Comparison of ENCODE assay signal across 19 cellular contexts in genomic region chr20:24698189-24698588, GRCh38.
A peak's percentile ranks its signal among the peaks of the same experiment; 100 is the strongest.
DNase-seq lines count a peak whose midpoint lies in the region; ATAC-seq and TF ChIP-seq lines count a peak whose summit lies in the region.
"Had no signal": no experiment of that assay in that cellular context is flagged by ENCODE, and none has a peak within 500 bp of the region (broad histone marks: within the 10 kb centered on the region; RNA-seq: fewer than 3 reads in every experiment).

No MANE protein-coding gene starts in this region.

- no peaks in the 10 kb centered on the region for H3K27me3 ChIP-seq in esophagus muscularis mucosa
- H3K27me3 ChIP-seq: colonic mucosa had no signal

- no peaks in the 10 kb centered on the region for H3K36me3 ChIP-seq in esophagus muscularis mucosa
- H3K36me3 ChIP-seq: colonic mucosa, left ventricle myocardium inferior, tibial artery had no signal

- peaks cover 7 to 9% (median 8%) of the 10 kb centered on the region in 4 donors for H3K4me1 ChIP-seq in esophagus muscularis mucosa
- H3K4me1 ChIP-seq: colonic mucosa had no signal

- peaks cover 11% of the 10 kb centered on the region for H3K4me1 Mint-ChIP-seq in stimulated activated memory B cell treated with anti-CD40 and anti-IgM and Interleukin-4, amounts not matched to agents 10 μg/mL and 1 μg/mL and 100 μg/mL, for 72 hours
- H3K4me1 Mint-ChIP-seq: CD8-positive, alpha-beta memory T cell; T-cell had no signal

- H3K36me3 Mint-ChIP-seq in stimulated activated memory B cell treated with anti-CD40 and anti-IgM and Interleukin-4, amounts not matched to agents 10 μg/mL and 1 μg/mL and 100 μg/mL, for 72 hours, result no peaks in the 10 kb centered on the region
- H3K36me3 Mint-ChIP-seq: CD8-positive, alpha-beta memory T cell; T-cell had no signal

- no peak overlapping the region for H3K27ac Mint-ChIP-seq in stimulated activated memory B cell treated with anti-CD40 and anti-IgM and Interleukin-4, amounts not matched to agents 10 μg/mL and 1 μg/mL and 100 μg/mL, for 72 hours
- H3K27ac Mint-ChIP-seq: CD8-positive, alpha-beta memory T cell; T-cell had no signal

- no peak for TF ChIP-seq CTCF in esophagus muscularis mucosa (IDR thresholded peaks at IDR 0.05)

- 91% methylated on average over 6 of the region's 6 CpGs for WGBS in esophagus muscularis mucosa

- no peaks in the 10 kb centered on the region for H3K9me3 ChIP-seq in esophagus muscularis mucosa
- H3K9me3 ChIP-seq: colonic mucosa, left ventricle myocardium inferior, tibial artery had no signal

- H3K27ac ChIP-seq in esophagus muscularis mucosa (replicated peaks in 1 of 4), result no peak overlapping the region
- H3K27ac ChIP-seq: colonic mucosa, tibial artery had no signal

- H3K4me3 ChIP-seq in Jurkat, Clone E6-1 (ENCODE audit: low read length), result no peak overlapping the region
- H3K4me3 ChIP-seq in esophagus muscularis mucosa, result no peak overlapping the region
- H3K4me3 ChIP-seq: colonic mucosa, left ventricle myocardium inferior, tibial artery had no signal

- TF ChIP-seq EP300 in esophagus muscularis mucosa (IDR thresholded peaks at IDR 0.05), result no peak

- ATAC-seq in GM18520 (IDR thresholded peaks at IDR 0.05; ENCODE audit: unreplicated experiment), result peak; percentile 48
- ATAC-seq in stimulated activated memory B cell treated with anti-CD40 and anti-IgM and Interleukin-4, amounts not matched to agents 10 μg/mL and 1 μg/mL and 100 μg/mL, for 72 hours, result peak; percentile 69
- ATAC-seq: HCT116, T-cell had no signal

- no peaks in the 10 kb centered on the region for H3K27me3 Mint-ChIP-seq in stimulated activated memory B cell treated with anti-CD40 and anti-IgM and Interleukin-4, amounts not matched to agents 10 μg/mL and 1 μg/mL and 100 μg/mL, for 72 hours

- H3K9me3 Mint-ChIP-seq in stimulated activated memory B cell treated with anti-CD40 and anti-IgM and Interleukin-4, amounts not matched to agents 10 μg/mL and 1 μg/mL and 100 μg/mL, for 72 hours, result no peaks in the 10 kb centered on the region
- H3K9me3 Mint-ChIP-seq: CD8-positive, alpha-beta memory T cell; T-cell had no signal

- peak; percentile 84 for DNase-seq in Jurkat, Clone E6-1 (ENCODE audit: low read depth, low spot score)
- DNase-seq in esophagus muscularis mucosa (ENCODE audit: extremely low spot score), result peak; percentile 60
- no peak for DNase-seq in kidney glomerular epithelial cell (lab: John Stamatoyannopoulos, UW)
- no peak for DNase-seq in hypothalamus (lab: John Stamatoyannopoulos, UW)
- DNase-seq in glomerular visceral epithelial cell (ENCODE audit: extremely low spot score), result no peak
- DNase-seq in NCI-H1694 treated with DMSO at 0.1 percent for 48 hours (lab: John Stamatoyannopoulos, UW), result no peak
- DNase-seq: activated CD4-positive, alpha-beta T cell treated with anti-CD3 and anti-CD28 coated beads for 4 hours; activated effector memory CD4-positive, alpha-beta T cell treated with Interleukin-2 at 50 U/mL for 16 hours; CD8-positive, alpha-beta memory T cell; colonic mucosa; left ventricle myocardium inferior; NCI-H1436; NCI-H69; SHP77 had no signal

- H3K4me3 Mint-ChIP-seq in stimulated activated memory B cell treated with anti-CD40 and anti-IgM and Interleukin-4, amounts not matched to agents 10 μg/mL and 1 μg/mL and 100 μg/mL, for 72 hours, result no peak overlapping the region
- H3K4me3 Mint-ChIP-seq: CD8-positive, alpha-beta memory T cell; T-cell had no signal

- intact Hi-C loops in esophagus muscularis mucosa (cut with DNase I), result no loop called here

- TF ChIP-seq POLR2A in esophagus muscularis mucosa (IDR thresholded peaks at IDR 0.05; ENCODE audit: low read depth), result no peak

Comparison
In these comparisons a context has a peak if more than half of its experiments do, and no peak if none do; other contexts are left out.
1. DNase-seq: peak in Jurkat, Clone E6-1 (single experiment) and esophagus muscularis mucosa (single experiment); none in kidney glomerular epithelial cell (single experiment), hypothalamus (0 of 51), glomerular visceral epithelial cell (single experiment) and NCI-H1694 treated with DMSO at 0.1 percent for 48 hours (single experiment).